In genomic region chr4:17817027-17817426, GRCh38 we compare ENCODE assay signal across 8 cellular contexts. TPM values are rescaled to one million over a fixed set of nuclear protein-coding genes. Genes with fewer than 3 reads are reported as not detected.
DNase-seq lines count a peak whose midpoint lies in the region; ATAC-seq and TF ChIP-seq lines count a peak whose summit lies in the region.

No MANE protein-coding gene starts in this region.

- ATAC-seq in GM21529 (IDR thresholded peaks at IDR 0.05; ENCODE audit: unreplicated experiment) (peak; percentile 85), T-cell (replicated peaks in 1 of 4) (peak; percentile 66 to 88 (median 81))

- no peak overlapping the region for H3K4me3 ChIP-seq in fibroblast of mammary gland (ENCODE audit: control insufficient read depth, low read depth, low read length)

- TF ChIP-seq RAD21 in Ishikawa (IDR thresholded peaks at IDR 0.05; ENCODE audit: low read depth), result peak; percentile 26; the same call in 1 of the 2 replicates

- no peaks in the 10 kb centered on the region for H3K27me3 Mint-ChIP-seq in activated CD4-positive, alpha-beta T cell treated with anti-CD3 and anti-CD28 coated beads, Interleukin-2, amount 10 ng/mL, durations not matched to agents 7 days and 5 days
- H3K27me3 Mint-ChIP-seq in T-cell, result no peaks in the 10 kb centered on the region
- no peaks in the 10 kb centered on the region for H3K27me3 Mint-ChIP-seq in progenitor cell of endocrine pancreas

- H3K36me3 Mint-ChIP-seq in activated CD4-positive, alpha-beta T cell treated with anti-CD3 and anti-CD28 coated beads, Interleukin-2, amount 10 ng/mL, durations not matched to agents 7 days and 5 days (ENCODE audit: low read depth), result peaks cover 68% of the 10 kb centered on the region
- H3K36me3 Mint-ChIP-seq in T-cell (no peaks in the 10 kb centered on the region), progenitor cell of endocrine pancreas (ENCODE audit: insufficient read depth) (no peaks in the 10 kb centered on the region)

- peak; percentile 21 for DNase-seq in activated CD4-positive, alpha-beta T cell treated with anti-CD3 and anti-CD28 coated beads, Interleukin-2, amount 10 ng/mL, durations not matched to agents 7 days and 5 days
- DNase-seq in activated CD4-positive, alpha-beta T cell treated with anti-CD3 and anti-CD28 coated beads, Interleukin-2, amount 50 U/mL, for 1 hour, result no peak
- peak in 1 of 34 experiments; percentile 5 for DNase-seq in T-cell
- peak; percentile 81 for DNase-seq in fibroblast of mammary gland (ENCODE audit: low read depth)
- DNase-seq in progenitor cell of endocrine pancreas (ENCODE audit: low spot score, unreplicated experiment), result no peak
- no peak for DNase-seq in stimulated activated CD4-positive, alpha-beta T cell treated with anti-CD3 and anti-CD28 coated beads, Interleukin-1b, Interleukin-23, amount 100 ng/mL, for 48 hours

- H3K27ac Mint-ChIP-seq in activated CD4-positive, alpha-beta T cell treated with anti-CD3 and anti-CD28 coated beads, Interleukin-2, amount 10 ng/mL, durations not matched to agents 7 days and 5 days, result peak overlapping the region; percentile 73
- H3K27ac Mint-ChIP-seq in T-cell, result peak overlapping the region in 1 of 2 donors; percentile 40
- H3K27ac Mint-ChIP-seq in progenitor cell of endocrine pancreas, result no peak overlapping the region

- peaks cover 47% of the 10 kb centered on the region for H3K4me1 Mint-ChIP-seq in activated CD4-positive, alpha-beta T cell treated with anti-CD3 and anti-CD28 coated beads, Interleukin-2, amount 10 ng/mL, durations not matched to agents 7 days and 5 days
- H3K4me1 Mint-ChIP-seq in T-cell (peaks cover 3 to 34% (median 5%) of the 10 kb centered on the region in 3 donors), progenitor cell of endocrine pancreas (ENCODE audit: low read depth) (peaks cover 6% of the 10 kb centered on the region)

- POLR2A ChIA-PET in activated CD4-positive, alpha-beta T cell treated with anti-CD3 and anti-CD28 coated beads, Interleukin-2, amount 10 ng/mL, durations not matched to agents 7 days and 5 days (lab: Charles Lee), result interaction anchor here (1.0 kb wide), 1 partner anchor 23 kb away, joined by 3 read pairs; no protein-coding TSS in a partner anchor
- POLR2A ChIA-PET in T-cell (lab: Charles Lee), result interaction anchor here in 1 of 2 donors (1.1 kb wide), 1 partner anchor 11 kb away, joined by 4 read pairs; no protein-coding TSS in a partner anchor

- peak; percentile 54 for TF ChIP-seq CTCF in fibroblast of mammary gland (conservative IDR thresholded peaks at IDR 0.05; ENCODE audit: control insufficient read depth, insufficient read depth, low read depth, low read length)
- peak; percentile 51 for TF ChIP-seq CTCF in progenitor cell of endocrine pancreas (IDR thresholded peaks at IDR 0.05; ENCODE audit: unreplicated experiment)

- no peak for TF ChIP-seq EP300 in Ishikawa (IDR thresholded peaks at IDR 0.05; ENCODE audit: borderline replicate concordance)

- no peaks in the 10 kb centered on the region for H3K9me3 Mint-ChIP-seq in activated CD4-positive, alpha-beta T cell treated with anti-CD3 and anti-CD28 coated beads, Interleukin-2, amount 10 ng/mL, durations not matched to agents 7 days and 5 days
- H3K9me3 Mint-ChIP-seq in T-cell, result no peaks in the 10 kb centered on the region
- H3K9me3 Mint-ChIP-seq in progenitor cell of endocrine pancreas (ENCODE audit: low read depth), result no peaks in the 10 kb centered on the region

- peak overlapping the region; percentile 33 for H3K4me3 Mint-ChIP-seq in activated CD4-positive, alpha-beta T cell treated with anti-CD3 and anti-CD28 coated beads, Interleukin-2, amount 10 ng/mL, durations not matched to agents 7 days and 5 days
- no peak overlapping the region for H3K4me3 Mint-ChIP-seq in T-cell
- H3K4me3 Mint-ChIP-seq in progenitor cell of endocrine pancreas (ENCODE audit: low read depth), result no peak overlapping the region

- CTCF ChIA-PET in activated CD4-positive, alpha-beta T cell treated with anti-CD3 and anti-CD28 coated beads, Interleukin-2, amount 10 ng/mL, durations not matched to agents 7 days and 5 days (lab: Charles Lee), result interaction anchor here (1.0 to 1.6 kb wide), 4 partner anchors 10 to 209 kb away, joined by 3 to 6 read pairs (median 3); no protein-coding TSS in a partner anchor
- CTCF ChIA-PET in T-cell (lab: Charles Lee), result interaction anchor here (0.6 to 4.0 kb wide), 25 partner anchors 8 to 791 kb away, joined by 3 to 31 read pairs (median 6); no protein-coding TSS in a partner anchor

TF ChIP-seq in Ishikawa, 13 proteins besides CTCF, POLR2A, EP300 and RAD21:
- TF ChIP-seq YY1 (IDR thresholded peaks at IDR 0.05; ENCODE audit: low read depth) (no peak), TEAD4 (IDR thresholded peaks at IDR 0.05) (no peak), REST (IDR thresholded peaks at IDR 0.05; ENCODE audit: low read depth) (no peak), TCF12 (IDR thresholded peaks at IDR 0.05; ENCODE audit: low read depth) (no peak), ZBTB7A (IDR thresholded peaks at IDR 0.05; ENCODE audit: low read depth) (no peak), CREB1 (IDR thresholded peaks at IDR 0.05; ENCODE audit: low read depth) (no peak), EGR1 (IDR thresholded peaks at IDR 0.05) (no peak), USF1 (IDR thresholded peaks at IDR 0.05) (no peak), NFIC (IDR thresholded peaks at IDR 0.05) (no peak), TAF1 (IDR thresholded peaks at IDR 0.05; ENCODE audit: low read depth) (no peak), CEBPB (IDR thresholded peaks at IDR 0.05) (no peak), FOXM1 (IDR thresholded peaks at IDR 0.05; ENCODE audit: borderline replicate concordance, low read depth) (no peak), MAX (IDR thresholded peaks at IDR 0.05) (no peak)

RNA-seq across cellular contexts. Expression of gene NCAPG, which starts 6.2 kb away (rescaled TPM):
- total RNA-seq in activated CD4-positive, alpha-beta T cell treated with anti-CD3 and anti-CD28 coated beads, Interleukin-2, amount 10 ng/mL, durations not matched to agents 7 days and 5 days, result 100 to 1,000 TPM in 1 of 2 experiments, 10 to 100 TPM in 1; 93.8 to 102 TPM
- total RNA-seq in T-cell (1 to 10 TPM in 4 of 5 donors, under 1 TPM in 1; 0.73 to 1.8 (median 1.5) TPM), progenitor cell of endocrine pancreas (17.9 and 22.0 TPM in 2 replicates)

RNA-seq across cellular contexts. Expression of gene DCAF16, which starts 6.5 kb away (rescaled TPM):
- total RNA-seq in activated CD4-positive, alpha-beta T cell treated with anti-CD3 and anti-CD28 coated beads, Interleukin-2, amount 10 ng/mL, durations not matched to agents 7 days and 5 days, result 10 to 100 TPM; 50.9 to 53.6 TPM
- total RNA-seq in T-cell (10 to 100 TPM; 62.6 to 77.6 (median 73.2) TPM), progenitor cell of endocrine pancreas (63.1 and 72.3 TPM in 2 replicates)

RNA-seq across cellular contexts. Expression of gene FAM184B, which starts 35.6 kb away (rescaled TPM):
- total RNA-seq in activated CD4-positive, alpha-beta T cell treated with anti-CD3 and anti-CD28 coated beads, Interleukin-2, amount 10 ng/mL, durations not matched to agents 7 days and 5 days, result not detected
- under 1 TPM in 3 of 5 donors, not detected in 2; 0.03 to 0.09 (median 0.06) TPM for total RNA-seq in T-cell
- 0.17 and 0.20 TPM in 2 replicates for total RNA-seq in progenitor cell of endocrine pancreas

Comparison
In these comparisons a context has a peak if more than half of its experiments do, and no peak if none do; other contexts are left out.
1. DNase-seq: peak in activated CD4-positive, alpha-beta T cell treated with anti-CD3 and anti-CD28 coated beads, Interleukin-2, amount 10 ng/mL, durations not matched to agents 7 days and 5 days (single experiment) and fibroblast of mammary gland (single experiment); none in activated CD4-positive, alpha-beta T cell treated with anti-CD3 and anti-CD28 coated beads, Interleukin-2, amount 50 U/mL, for 1 hour (single experiment), progenitor cell of endocrine pancreas (single experiment) and stimulated activated CD4-positive, alpha-beta T cell treated with anti-CD3 and anti-CD28 coated beads, Interleukin-1b, Interleukin-23, amount 100 ng/mL, for 48 hours (single experiment).